Comparison of ENCODE assay signal across 1 cellular context in the genomic region with DNA sequence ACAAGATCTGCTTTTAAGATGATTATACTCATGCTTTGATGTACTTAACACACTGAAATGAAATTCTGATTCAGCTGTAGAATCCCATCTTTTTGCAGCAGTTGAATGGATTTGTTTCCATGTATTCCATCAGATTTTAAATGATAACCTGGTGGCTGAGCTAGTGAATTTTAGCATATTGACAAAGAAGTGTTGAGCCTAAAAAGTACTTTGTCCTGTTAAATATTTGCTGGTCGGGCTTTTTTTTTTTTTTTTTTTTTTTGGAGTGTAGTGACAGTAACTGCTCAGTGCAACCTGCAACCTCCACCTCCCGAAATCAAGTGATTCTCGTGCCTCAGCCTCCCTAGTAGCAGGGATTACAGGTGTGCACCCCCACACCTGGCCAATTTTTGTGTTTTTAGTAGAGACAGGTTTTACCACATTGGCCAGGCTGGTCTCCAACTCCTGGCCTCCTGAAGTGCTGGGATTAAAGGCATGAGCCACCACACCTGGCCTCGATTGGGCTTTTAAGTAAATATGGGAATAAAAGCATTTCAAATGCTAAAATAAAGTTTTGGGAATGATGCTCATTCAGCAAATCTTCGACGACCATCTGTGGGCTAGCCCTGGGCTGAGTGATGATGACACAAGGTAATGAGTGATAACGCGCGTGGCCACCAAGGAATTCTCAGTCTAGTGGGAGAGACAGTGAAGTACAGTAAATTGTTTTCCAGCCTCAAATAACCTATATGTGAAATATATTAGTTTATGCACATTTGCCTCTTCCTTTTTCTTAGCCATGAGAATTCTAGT.
TF ChIP-seq lines count a peak whose summit lies in the region.

No MANE protein-coding gene starts in this region.

TF ChIP-seq in HCT116, 20 proteins besides CTCF, POLR2A, EP300 and RAD21 (continued from another document):
- TF ChIP-seq, protein P1, sequence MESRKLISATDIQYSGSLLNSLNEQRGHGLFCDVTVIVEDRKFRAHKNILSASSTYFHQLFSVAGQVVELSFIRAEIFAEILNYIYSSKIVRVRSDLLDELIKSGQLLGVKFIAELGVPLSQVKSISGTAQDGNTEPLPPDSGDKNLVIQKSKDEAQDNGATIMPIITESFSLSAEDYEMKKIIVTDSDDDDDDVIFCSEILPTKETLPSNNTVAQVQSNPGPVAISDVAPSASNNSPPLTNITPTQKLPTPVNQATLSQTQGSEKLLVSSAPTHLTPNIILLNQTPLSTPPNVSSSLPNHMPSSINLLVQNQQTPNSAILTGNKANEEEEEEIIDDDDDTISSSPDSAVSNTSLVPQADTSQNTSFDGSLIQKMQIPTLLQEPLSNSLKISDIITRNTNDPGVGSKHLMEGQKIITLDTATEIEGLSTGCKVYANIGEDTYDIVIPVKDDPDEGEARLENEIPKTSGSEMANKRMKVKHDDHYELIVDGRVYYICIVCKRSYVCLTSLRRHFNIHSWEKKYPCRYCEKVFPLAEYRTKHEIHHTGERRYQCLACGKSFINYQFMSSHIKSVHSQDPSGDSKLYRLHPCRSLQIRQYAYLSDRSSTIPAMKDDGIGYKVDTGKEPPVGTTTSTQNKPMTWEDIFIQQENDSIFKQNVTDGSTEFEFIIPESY (IDR thresholded peaks at IDR 0.05; ENCODE audit: extremely low read depth, insufficient replicate concordance, low read length), result no peak
- no peak for TF ChIP-seq YY1 (IDR thresholded peaks at IDR 0.05; ENCODE audit: extremely low read depth, insufficient replicate concordance, low read depth, low read length)
- no peak for TF ChIP-seq CBX3 (IDR thresholded peaks at IDR 0.05; ENCODE audit: low read depth)
- TF ChIP-seq SIN3A (IDR thresholded peaks at IDR 0.05; ENCODE audit: low read depth), result no peak
- TF ChIP-seq TCF7L2 (IDR thresholded peaks at IDR 0.05; ENCODE audit: borderline replicate concordance, extremely low read depth, insufficient read depth, insufficient read length), result no peak
- TF ChIP-seq REST (IDR thresholded peaks at IDR 0.05; ENCODE audit: low read depth), result no peak
- no peak for TF ChIP-seq EZH2 (IDR thresholded peaks at IDR 0.05)
- TF ChIP-seq, protein P2, sequence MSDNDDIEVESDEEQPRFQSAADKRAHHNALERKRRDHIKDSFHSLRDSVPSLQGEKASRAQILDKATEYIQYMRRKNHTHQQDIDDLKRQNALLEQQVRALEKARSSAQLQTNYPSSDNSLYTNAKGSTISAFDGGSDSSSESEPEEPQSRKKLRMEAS (IDR thresholded peaks at IDR 0.05), result no peak
- TF ChIP-seq EZH2phosphoT487 (IDR thresholded peaks at IDR 0.05; ENCODE audit: borderline replicate concordance), result no peak
- no peak for TF ChIP-seq SP1 (IDR thresholded peaks at IDR 0.05; ENCODE audit: low read depth)
- TF ChIP-seq ZNF274 (IDR thresholded peaks at IDR 0.05; ENCODE audit: low read depth, low read length), result no peak
